Comparison of ENCODE assay signal across 16 cellular contexts in the genomic region with DNA sequence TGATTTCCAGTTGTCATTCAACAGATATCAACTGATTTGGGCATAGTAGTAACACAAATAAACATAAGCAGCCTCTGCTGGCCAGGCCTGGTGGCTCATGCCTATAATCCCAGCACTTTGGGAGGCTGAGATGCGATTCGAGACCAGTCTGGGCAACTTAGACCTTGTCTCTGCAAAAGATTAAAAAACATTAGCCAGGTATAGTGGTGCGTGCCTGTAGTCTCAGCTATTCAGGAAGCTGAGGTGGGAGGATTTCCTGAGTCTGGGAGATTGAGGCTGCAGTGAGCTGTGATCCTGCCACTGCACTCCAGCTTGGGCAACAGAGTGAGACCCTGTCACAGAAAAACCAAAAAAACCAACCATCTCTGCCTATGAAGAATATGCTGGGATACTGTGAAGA. TPM values are rescaled to one million over a fixed set of nuclear protein-coding genes. Genes with fewer than 3 reads are reported as not detected.
DNase-seq lines count a peak whose midpoint lies in the region; ATAC-seq and TF ChIP-seq lines count a peak whose summit lies in the region.
"Had no signal": no experiment of that assay in that cellular context is flagged by ENCODE, and none has a peak within 500 bp of the region (broad histone marks: within the 10 kb centered on the region; RNA-seq: fewer than 3 reads in every experiment).

No MANE protein-coding gene starts in this region.

- H3K9me3 ChIP-seq in neural progenitor cell (ENCODE audit: low read depth) = no peaks in the 10 kb centered on the region
- H3K9me3 ChIP-seq: adrenal gland, esophagus squamous epithelium, prostate gland had no signal

- no peaks in the 10 kb centered on the region for H3F3A ChIP-seq in neural progenitor cell (ENCODE audit: low read depth)

- DNase-seq in T-helper 1 cell (no peak), brain microvascular endothelial cell (no peak), mesothelial cell of epicardium (ENCODE audit: low spot score in 2 of 2, unreplicated experiment in 2 of 2) (no peak), NCI-H446 treated with DMSO at 0.1 percent for 48 hours (lab: John Stamatoyannopoulos, UW) (no peak), neural progenitor cell (ENCODE audit: low spot score) (no peak)
- DNase-seq: 8988T, adrenal gland, esophagus squamous epithelium, KG1, NCI-H1417 treated with DMSO at 0.1 percent for 48 hours, SHP77 treated with DMSO at 0.1 percent for 48 hours had no signal

- H3K27ac ChIP-seq in brain microvascular endothelial cell (peak overlapping the region; percentile 58), neural progenitor cell (no peak overlapping the region)
- H3K27ac ChIP-seq: adrenal gland, prostate gland had no signal

- H3K9ac ChIP-seq in neural progenitor cell = no peak overlapping the region

- H3K9me3 Mint-ChIP-seq in T-helper 1 cell treated with Interleukin-12 subunit alpha and Interleukin-12 subunit beta and Interleukin-4 antibody, amounts not matched to agents 30 μg/mL and 1 μg/mL, for 36 hours = no peaks in the 10 kb centered on the region
- H3K9me3 Mint-ChIP-seq in IgD-negative memory B cell = no peaks in the 10 kb centered on the region
- H3K9me3 Mint-ChIP-seq in mesothelial cell of epicardium = no peaks in the 10 kb centered on the region
- H3K9me3 Mint-ChIP-seq in neural progenitor cell = no peaks in the 10 kb centered on the region

- H3K4me1 Mint-ChIP-seq in T-helper 1 cell treated with Interleukin-12 subunit alpha and Interleukin-12 subunit beta and Interleukin-4 antibody, amounts not matched to agents 30 μg/mL and 1 μg/mL, for 36 hours (ENCODE audit: low read depth) = peaks cover 44% of the 10 kb centered on the region
- H3K4me1 Mint-ChIP-seq in IgD-negative memory B cell = peaks cover 30 to 34% (median 30%) of the 10 kb centered on the region in 3 donors
- peaks cover 7% of the 10 kb centered on the region for H3K4me1 Mint-ChIP-seq in mesothelial cell of epicardium
- peaks cover under 1% of the 10 kb centered on the region for H3K4me1 Mint-ChIP-seq in neural progenitor cell

- no peaks in the 10 kb centered on the region for H3K27me3 Mint-ChIP-seq in T-helper 1 cell treated with Interleukin-12 subunit alpha and Interleukin-12 subunit beta and Interleukin-4 antibody, amounts not matched to agents 30 μg/mL and 1 μg/mL, for 36 hours (ENCODE audit: low read depth)
- H3K27me3 Mint-ChIP-seq in IgD-negative memory B cell (no peaks in the 10 kb centered on the region), mesothelial cell of epicardium (ENCODE audit: low read depth) (no peaks in the 10 kb centered on the region), neural progenitor cell (ENCODE audit: insufficient read depth, low read depth) (no peaks in the 10 kb centered on the region)

- H3K27me3 ChIP-seq in brain microvascular endothelial cell (replicated peaks) = no peaks in the 10 kb centered on the region
- no peaks in the 10 kb centered on the region for H3K27me3 ChIP-seq in neural progenitor cell
- H3K27me3 ChIP-seq: adrenal gland, esophagus squamous epithelium had no signal

- no peak overlapping the region for H3K4me3 Mint-ChIP-seq in T-helper 1 cell treated with Interleukin-12 subunit alpha and Interleukin-12 subunit beta and Interleukin-4 antibody, amounts not matched to agents 30 μg/mL and 1 μg/mL, for 36 hours
- H3K4me3 Mint-ChIP-seq in IgD-negative memory B cell = peak overlapping the region in 1 of 4 donors; percentile 50
- H3K4me3 Mint-ChIP-seq in mesothelial cell of epicardium = no peak overlapping the region
- no peak overlapping the region for H3K4me3 Mint-ChIP-seq in neural progenitor cell

- H3K4me2 ChIP-seq in neural progenitor cell = no peak overlapping the region

- H3K4me3 ChIP-seq in brain microvascular endothelial cell (ENCODE audit: low read depth, low read length) = no peak overlapping the region
- no peak overlapping the region for H3K4me3 ChIP-seq in neural progenitor cell
- H3K4me3 ChIP-seq: adrenal gland, esophagus squamous epithelium, prostate gland had no signal

- in situ Hi-C loops in brain microvascular endothelial cell (cut with HindIII; ENCODE audit: low pct_ligation_motif_present, low sequenced_read_pairs) = no loop called here

- H3K36me3 ChIP-seq in brain microvascular endothelial cell (replicated peaks) = peaks cover 20% of the 10 kb centered on the region
- H3K36me3 ChIP-seq in neural progenitor cell = peaks cover 13% of the 10 kb centered on the region
- H3K36me3 ChIP-seq: prostate gland had no signal

- ATAC-seq in HG02970 (IDR thresholded peaks at IDR 0.05; ENCODE audit: low FRiP score, unreplicated experiment) = no peak
- ATAC-seq: HCT116 had no signal

- no peaks in the 10 kb centered on the region for H3K4me1 ChIP-seq in neural progenitor cell
- H3K4me1 ChIP-seq: prostate gland had no signal

- H3K79me2 ChIP-seq in neural progenitor cell (ENCODE audit: low read depth) = peaks cover 96% of the 10 kb centered on the region

- H2AFZ ChIP-seq in neural progenitor cell (replicated peaks) = no peak overlapping the region

- TF ChIP-seq CTCF in brain microvascular endothelial cell (IDR thresholded peaks at IDR 0.05; ENCODE audit: low read depth, low read length, missing control alignments) (peak; percentile 14), mesothelial cell of epicardium (IDR thresholded peaks at IDR 0.05; ENCODE audit: unreplicated experiment) (no peak), neural progenitor cell (IDR thresholded peaks at IDR 0.05) (no peak)

- peak overlapping the region; percentile 39 for H3K27ac Mint-ChIP-seq in T-helper 1 cell treated with Interleukin-12 subunit alpha and Interleukin-12 subunit beta and Interleukin-4 antibody, amounts not matched to agents 30 μg/mL and 1 μg/mL, for 36 hours
- peak overlapping the region in 2 of 3 donors; percentile 27 to 71 for H3K27ac Mint-ChIP-seq in IgD-negative memory B cell
- peak overlapping the region; percentile 73 for H3K27ac Mint-ChIP-seq in mesothelial cell of epicardium
- no peak overlapping the region for H3K27ac Mint-ChIP-seq in neural progenitor cell

- peaks cover 34% of the 10 kb centered on the region for H3K36me3 Mint-ChIP-seq in T-helper 1 cell treated with Interleukin-12 subunit alpha and Interleukin-12 subunit beta and Interleukin-4 antibody, amounts not matched to agents 30 μg/mL and 1 μg/mL, for 36 hours (ENCODE audit: low read depth)
- H3K36me3 Mint-ChIP-seq in IgD-negative memory B cell (peaks cover 9% of the 10 kb centered on the region), mesothelial cell of epicardium (peaks cover 33% of the 10 kb centered on the region), neural progenitor cell (peaks cover 20% of the 10 kb centered on the region)

- H4K20me1 ChIP-seq in neural progenitor cell (ENCODE audit: low read depth) = peaks cover 24% of the 10 kb centered on the region

RNA-seq across cellular contexts. Expression of a gene that starts 7.1 kb away (rescaled TPM):
- 37.5 TPM for polyA plus RNA-seq in IgD-negative memory B cell
- total RNA-seq in mesothelial cell of epicardium (78.9 to 92.2 TPM (median 91.1 TPM) in 3 replicates), neural progenitor cell (ENCODE audit: low replicate concordance) (111 and 231 TPM in 2 replicates)
